ENCODE assay signal across 1 cellular context in genomic region chr15:83335542-83335941, GRCh38. TPM values are rescaled to one million over a fixed set of nuclear protein-coding genes. Genes with fewer than 3 reads are reported as not detected.
"Had no signal": no experiment of that assay in that cellular context is flagged by ENCODE, and none has a peak within 500 bp of the region (broad histone marks: within the 10 kb centered on the region; RNA-seq: fewer than 3 reads in every experiment).

No MANE protein-coding gene starts in this region.

RNA-seq across cellular contexts. Expression of gene BNC1, which starts 51.1 kb away (rescaled TPM):
- total RNA-seq: transverse colon had no signal
